In the genomic region with DNA sequence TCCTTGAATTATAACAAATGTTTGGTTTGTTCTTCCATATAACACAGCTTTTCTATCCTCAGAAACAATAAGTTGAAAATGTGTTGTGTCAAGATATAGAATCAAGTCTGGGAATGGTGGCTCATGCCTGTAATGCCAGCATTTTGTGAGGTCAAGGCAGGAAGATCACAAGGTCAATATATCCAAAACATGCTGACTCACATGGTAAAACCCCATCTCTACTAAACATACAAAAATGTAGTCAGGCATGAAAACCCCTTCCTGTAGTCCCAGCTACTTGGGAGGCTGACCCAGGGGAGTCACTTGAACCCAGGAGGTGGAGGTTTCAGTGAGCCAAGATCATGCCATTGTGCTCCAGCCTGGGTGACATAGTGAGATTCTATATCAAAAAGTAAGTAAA, we compare ENCODE assay signal across 34 cellular contexts.
"Had no signal": no experiment of that assay in that cellular context is flagged by ENCODE, and none has a peak within 500 bp of the region (broad histone marks: within the 10 kb centered on the region; RNA-seq: fewer than 3 reads in every experiment).

No MANE protein-coding gene starts in this region.

- H3K36me3 ChIP-seq: ascending aorta, breast epithelium, WERI-Rb-1 had no signal

- H3K27me3 ChIP-seq: ascending aorta, breast epithelium had no signal

- H3K27ac ChIP-seq: ascending aorta, breast epithelium, WERI-Rb-1 had no signal

- H3K4me1 ChIP-seq: ascending aorta, breast epithelium had no signal

- DNase-seq: activated CD4-positive, alpha-beta memory T cell treated with anti-CD3 and anti-CD28 coated beads, Interleukin-2, amount 10 ng/mL, durations not matched to agents 7 days and 5 days; activated CD4-positive, alpha-beta T cell treated with anti-CD3 and anti-CD28 coated beads for 1 hour; activated CD4-positive, alpha-beta T cell treated with anti-CD3 and anti-CD28 coated beads for 48 hours; activated CD4-positive, CD25-positive, alpha-beta regulatory T cell; activated CD8-positive, alpha-beta memory T cell treated with anti-CD3 and anti-CD28 coated beads for 24 hours; activated CD8-positive, alpha-beta memory T cell treated with anti-CD3 and anti-CD28 coated beads, Interleukin-2, amount 10 ng/mL, durations not matched to agents 7 days and 5 days; activated CD8-positive, alpha-beta memory T cell treated with anti-CD3 and anti-CD28 coated beads, Interleukin-2, amount 50 U/mL, for 48 hours; activated effector memory CD4-positive, alpha-beta T cell treated with anti-CD3 and anti-CD28 coated beads, Interleukin-2, amount 50 U/mL, for 16 hours; activated naive CD4-positive, alpha-beta T cell; activated naive CD4-positive, alpha-beta T cell treated with anti-CD3 and anti-CD28 coated beads, Interleukin-2, amount 50 U/mL, for 16 hours; activated naive CD8-positive, alpha-beta T cell treated with anti-CD3 and anti-CD28 coated beads, Interleukin-2, amount 10 ng/mL, durations not matched to agents 7 days and 5 days; activated T-cell treated with anti-CD3 and anti-CD28 coated beads, Interleukin-2, amount 50 U/mL, for 48 hours; amygdala; caudate nucleus; cerebellar nuclear complex; NCI-H1105; NCI-H1417 treated with DMSO at 0.1 percent for 48 hours; NCI-H187 treated with DMSO at 0.1 percent for 48 hours; NCI-H2081; NCI-H2171 treated with DMSO at 0.1 percent for 48 hours; NCI-H2227 treated with DMSO at 0.1 percent for 48 hours; NCI-H446; NCI-H510A treated with DMSO at 0.1 percent for 48 hours; NCI-H69; PC-3; Right ventricle myocardium superior; SW 1271; T-helper 1 cell; T-helper 2 cell; T-helper 9 cell; WERI-Rb-1 had no signal

- ATAC-seq: activated CD8-positive, alpha-beta memory T cell treated with anti-CD3 and anti-CD28 coated beads, Interleukin-2, amount 10 ng/mL, durations not matched to agents 7 days and 5 days; activated T-helper 17 cell treated with anti-CD3 and anti-CD28 coated beads, Interleukin-2, amount 50 U/mL, for 72 hours; PC-3 had no signal

- H3K4me3 ChIP-seq: ascending aorta, breast epithelium had no signal

- H3K9me3 ChIP-seq: ascending aorta, breast epithelium had no signal
